Comparison of ENCODE assay signal across 8 cellular contexts in the genomic region with DNA sequence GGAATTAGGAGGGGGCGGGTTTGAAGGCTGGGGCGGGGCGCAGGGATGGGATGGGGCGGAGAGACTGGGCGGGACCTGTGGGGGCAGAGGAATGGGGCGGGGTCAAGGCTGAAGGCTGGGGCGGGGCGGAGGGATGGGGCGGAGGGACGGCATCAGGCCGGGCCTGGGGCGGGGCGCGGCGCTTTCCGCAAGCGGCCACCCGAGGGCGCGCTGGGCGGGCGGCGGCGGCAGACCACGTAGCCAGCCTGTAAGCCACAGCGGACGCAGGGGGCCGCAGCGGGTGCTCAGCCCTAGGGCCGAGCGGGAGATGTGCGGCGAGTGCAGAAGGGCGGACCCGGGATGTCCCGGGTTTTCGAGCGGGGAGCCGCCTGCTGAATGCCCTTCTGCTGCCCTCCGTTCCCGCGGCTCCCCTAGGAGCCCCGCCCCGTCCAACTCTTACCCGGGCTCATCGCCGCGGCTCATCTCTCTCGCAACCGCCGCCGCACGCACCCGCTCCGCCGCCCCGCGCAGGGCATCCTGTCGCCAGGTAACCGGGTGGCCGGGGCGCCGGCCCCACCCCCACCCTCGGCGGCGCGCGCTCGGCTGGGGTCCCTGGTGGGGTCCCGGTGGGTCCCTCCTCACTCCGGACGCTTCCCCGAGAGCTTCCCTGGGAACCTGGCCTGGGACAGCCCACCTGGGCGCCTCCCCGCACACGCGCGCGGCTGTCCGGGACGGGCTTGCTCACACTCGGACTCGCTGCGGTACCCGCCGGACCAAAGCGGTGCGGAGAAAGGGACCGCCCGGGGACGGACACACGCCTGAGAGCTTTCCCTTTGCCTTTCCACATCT.
DNase-seq lines count a peak whose midpoint lies in the region; ATAC-seq and TF ChIP-seq lines count a peak whose summit lies in the region.

A gene (minus strand): TSS at position 499 of the 828 bp plus-strand sequence. CDS start 50 bp downstream, at position 449.

- peak within 1 kb of the TSS; percentile 72 for H3K4me3 ChIP-seq in RWPE2 (ENCODE audit: severe bottlenecking)
- peak within 1 kb of the TSS; percentile 67 to 82 for H3K4me3 ChIP-seq in foreskin fibroblast (ENCODE audit: low read depth in 1 of 2, low read length in 2 of 2)
- peak within 1 kb of the TSS; percentile 67 for H3K4me3 ChIP-seq in neuron (ENCODE audit: low read length)
- peak within 1 kb of the TSS; percentile 96 to 97 for H3K4me3 ChIP-seq in stomach smooth muscle (ENCODE audit: low read length in 2 of 2)

- no peak within 1 kb of the TSS for H3K27ac ChIP-seq in RWPE2 (ENCODE audit: poor library complexity, severe bottlenecking)
- H3K27ac ChIP-seq in stomach smooth muscle (ENCODE audit: low read length): peak within 1 kb of the TSS; percentile 49

- peaks cover 22% of the 10 kb centered on the region for H3K27me3 ChIP-seq in RWPE2 (ENCODE audit: insufficient read depth, poor library complexity, severe bottlenecking)
- no peaks in the 10 kb centered on the region for H3K27me3 ChIP-seq in neuron (ENCODE audit: insufficient read depth, low read length)
- no peaks in the 10 kb centered on the region for H3K27me3 ChIP-seq in stomach smooth muscle (ENCODE audit: control insufficient read depth in 1 of 2, insufficient read depth in 2 of 2, low read length in 2 of 2)

- ATAC-seq in GM21717 (IDR thresholded peaks at IDR 0.05; ENCODE audit: unreplicated experiment) (peak; percentile 88), RWPE2 (ENCODE audit: low read depth) (peak; percentile 93)

- no peak for TF ChIP-seq EP300 in Ishikawa (IDR thresholded peaks at IDR 0.05; ENCODE audit: borderline replicate concordance)

- H3K4me1 ChIP-seq in RWPE2 (ENCODE audit: insufficient read depth, poor library complexity, severe bottlenecking) (no peaks in the 10 kb centered on the region), neuron (ENCODE audit: insufficient read depth, low read length) (peaks cover 7% of the 10 kb centered on the region), stomach smooth muscle (ENCODE audit: control insufficient read depth, insufficient read depth, low read length) (peaks cover 4% of the 10 kb centered on the region)

- no peaks in the 10 kb centered on the region for H3K36me3 ChIP-seq in RWPE2 (ENCODE audit: low read depth)
- H3K36me3 ChIP-seq in neuron (ENCODE audit: insufficient read depth, low read length): no peaks in the 10 kb centered on the region
- no peaks in the 10 kb centered on the region for H3K36me3 ChIP-seq in stomach smooth muscle (ENCODE audit: control insufficient read depth in 2 of 2, insufficient read depth in 2 of 2, low read length in 2 of 2)

- DNase-seq in DMS79 treated with DMSO at 0.1 percent for 48 hours (lab: John Stamatoyannopoulos, UW) (peak; percentile 53), RWPE2 (ENCODE audit: low spot score) (peak; percentile 95), activated gamma-delta T cell (lab: John Stamatoyannopoulos, UW) (peak; percentile 71), foreskin fibroblast (peak; percentile 91 to 97)

- H3K9me3 ChIP-seq in RWPE2 (ENCODE audit: severe bottlenecking): no peaks in the 10 kb centered on the region
- H3K9me3 ChIP-seq in neuron (ENCODE audit: low read length): peaks cover 2% of the 10 kb centered on the region
- no peaks in the 10 kb centered on the region for H3K9me3 ChIP-seq in stomach smooth muscle (ENCODE audit: control insufficient read depth in 2 of 2, low read length in 2 of 2)

- peak within 1 kb of the TSS; percentile 100 for H2AFZ ChIP-seq in neuron (ENCODE audit: low read depth, low read length)

- TF ChIP-seq CTCF in RWPE2 (IDR thresholded peaks at IDR 0.05; ENCODE audit: poor library complexity, severe bottlenecking): peak; percentile 76
- peak; percentile 26 for TF ChIP-seq CTCF in foreskin fibroblast (IDR thresholded peaks at IDR 0.05; ENCODE audit: low read depth, low read length)

- peak within 1 kb of the TSS; percentile 77 to 92 for H3K9ac ChIP-seq in stomach smooth muscle (ENCODE audit: low read length in 2 of 2)

- TF ChIP-seq RAD21 in Ishikawa (IDR thresholded peaks at IDR 0.05; ENCODE audit: low read depth): peak; percentile 63

TF ChIP-seq in Ishikawa, 13 proteins besides CTCF, POLR2A, EP300 and RAD21:
- TF ChIP-seq ZBTB7A (IDR thresholded peaks at IDR 0.05; ENCODE audit: low read depth) (0 out of 2 replicates have a peak, but pooled peaks have one; percentile 41), CEBPB (IDR thresholded peaks at IDR 0.05) (no peak)
- TF ChIP-seq, protein P1, sequence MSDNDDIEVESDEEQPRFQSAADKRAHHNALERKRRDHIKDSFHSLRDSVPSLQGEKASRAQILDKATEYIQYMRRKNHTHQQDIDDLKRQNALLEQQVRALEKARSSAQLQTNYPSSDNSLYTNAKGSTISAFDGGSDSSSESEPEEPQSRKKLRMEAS (IDR thresholded peaks at IDR 0.05): no peak; the same call in 1 of the 2 replicates
